9 cellular contexts compared by ENCODE assay signal in genomic region chr7:39567294-39567693, GRCh38. TPM values are rescaled to one million over a fixed set of nuclear protein-coding genes. Genes with fewer than 3 reads are reported as not detected.
DNase-seq lines count a peak whose midpoint lies in the region; ATAC-seq and TF ChIP-seq lines count a peak whose summit lies in the region.
"Had no signal": no experiment of that assay in that cellular context is flagged by ENCODE, and none has a peak within 500 bp of the region (broad histone marks: within the 10 kb centered on the region; RNA-seq: fewer than 3 reads in every experiment).

No MANE protein-coding gene starts in this region.

- ATAC-seq in activated CD8-positive, alpha-beta memory T cell treated with anti-CD3 and anti-CD28 coated beads, Interleukin-2, amount 10 ng/mL, durations not matched to agents 7 days and 5 days, result no peak
- ATAC-seq in activated CD8-positive, alpha-beta T cell treated with anti-CD3 and anti-CD28 coated beads for 36 hours, result no peak
- ATAC-seq in HG03139 (IDR thresholded peaks at IDR 0.05; ENCODE audit: unreplicated experiment), result no peak

- H3K27me3 ChIP-seq in suprapubic skin, result no peaks in the 10 kb centered on the region

- CTCF ChIA-PET in activated CD8-positive, alpha-beta memory T cell treated with anti-CD3 and anti-CD28 coated beads, Interleukin-2, amount 10 ng/mL, durations not matched to agents 7 days and 5 days (lab: Charles Lee), result interaction anchor here (0.7 to 1.6 kb wide), 4 partner anchors 12 to 180 kb away, joined by 3 to 18 read pairs (median 4); no protein-coding TSS in a partner anchor
- CTCF ChIA-PET in activated CD8-positive, alpha-beta T cell treated with anti-CD3 and anti-CD28 coated beads for 36 hours (lab: Charles Lee), result interaction anchor here (0.8 to 1.8 kb wide), 4 partner anchors 12 to 258 kb away, joined by 3 to 15 read pairs (median 3); no protein-coding TSS in a partner anchor

- TF ChIP-seq CTCF in activated CD8-positive, alpha-beta T cell treated with anti-CD3 and anti-CD28 coated beads for 36 hours (IDR thresholded peaks at IDR 0.05), result no peak
- no peak for TF ChIP-seq CTCF in suprapubic skin (IDR thresholded peaks at IDR 0.05)

- TF ChIP-seq POLR2A in suprapubic skin (IDR thresholded peaks at IDR 0.05), result no peak

- H3K36me3 Mint-ChIP-seq in activated CD8-positive, alpha-beta memory T cell treated with anti-CD3 and anti-CD28 coated beads, Interleukin-2, amount 10 ng/mL, durations not matched to agents 7 days and 5 days, result peaks cover 12% of the 10 kb centered on the region
- peaks cover 5% of the 10 kb centered on the region for H3K36me3 Mint-ChIP-seq in activated CD8-positive, alpha-beta T cell treated with anti-CD3 and anti-CD28 coated beads for 36 hours (ENCODE audit: low read depth)

- 46% methylated on average over 2 of the region's 2 CpGs for WGBS in suprapubic skin

- no peaks in the 10 kb centered on the region for H3K27me3 Mint-ChIP-seq in activated CD8-positive, alpha-beta memory T cell treated with anti-CD3 and anti-CD28 coated beads, Interleukin-2, amount 10 ng/mL, durations not matched to agents 7 days and 5 days
- H3K27me3 Mint-ChIP-seq in activated CD8-positive, alpha-beta T cell treated with anti-CD3 and anti-CD28 coated beads for 36 hours, result no peaks in the 10 kb centered on the region

- TF ChIP-seq EP300 in suprapubic skin (IDR thresholded peaks at IDR 0.05), result no peak

- H3K27ac ChIP-seq in suprapubic skin, result no peak overlapping the region

- no peaks in the 10 kb centered on the region for H3K9me3 Mint-ChIP-seq in activated CD8-positive, alpha-beta memory T cell treated with anti-CD3 and anti-CD28 coated beads, Interleukin-2, amount 10 ng/mL, durations not matched to agents 7 days and 5 days (ENCODE audit: low read depth)
- H3K9me3 Mint-ChIP-seq in activated CD8-positive, alpha-beta T cell treated with anti-CD3 and anti-CD28 coated beads for 36 hours, result no peaks in the 10 kb centered on the region

- H3K9me3 ChIP-seq in iPS-18c (ENCODE audit: control insufficient read depth, insufficient read depth, low read length) (no peaks in the 10 kb centered on the region), suprapubic skin (no peaks in the 10 kb centered on the region)

- POLR2A ChIA-PET in activated CD8-positive, alpha-beta T cell treated with anti-CD3 and anti-CD28 coated beads for 36 hours (lab: Charles Lee), result interaction anchor here (0.7 to 1.2 kb wide), 7 partner anchors 13 to 379 kb away, joined by 3 to 6 read pairs (median 3); no protein-coding TSS in a partner anchor

- intact Hi-C loops in activated CD8-positive, alpha-beta T cell treated with anti-CD3 and anti-CD28 coated beads for 36 hours (cut with micrococcal nuclease), result no loop called here

- H3K4me3 ChIP-seq in iPS-18c (ENCODE audit: insufficient read depth, low read depth, low read length) (peak overlapping the region; percentile 94), suprapubic skin (peak overlapping the region; percentile 63)

- DNase-seq in activated CD8-positive, alpha-beta memory T cell treated with anti-CD3 and anti-CD28 coated beads, Interleukin-2, amount 10 ng/mL, durations not matched to agents 7 days and 5 days, result no peak
- DNase-seq in activated CD8-positive, alpha-beta memory T cell treated with anti-CD3 and anti-CD28 coated beads, Interleukin-2, amount 50 U/mL, for 4 hours, result no peak
- no peak for DNase-seq in activated CD8-positive, alpha-beta T cell treated with anti-CD3 and anti-CD28 coated beads for 36 hours
- DNase-seq in suprapubic skin (ENCODE audit: low spot score in 2 of 2), result no peak
- DNase-seq in AML-193 (lab: John Stamatoyannopoulos, UW), result no peak
- DNase-seq in Ammon's horn (ENCODE audit: low spot score), result no peak
- DNase-seq: DMS53 had no signal

- H3K4me1 ChIP-seq in suprapubic skin, result peaks cover 20% of the 10 kb centered on the region

- H3K4me3 Mint-ChIP-seq in activated CD8-positive, alpha-beta memory T cell treated with anti-CD3 and anti-CD28 coated beads, Interleukin-2, amount 10 ng/mL, durations not matched to agents 7 days and 5 days, result peak overlapping the region; percentile 95
- H3K4me3 Mint-ChIP-seq in activated CD8-positive, alpha-beta T cell treated with anti-CD3 and anti-CD28 coated beads for 36 hours, result peak overlapping the region; percentile 95

- peaks cover 23% of the 10 kb centered on the region for H3K36me3 ChIP-seq in suprapubic skin

- peaks cover 21% of the 10 kb centered on the region for H3K4me1 Mint-ChIP-seq in activated CD8-positive, alpha-beta memory T cell treated with anti-CD3 and anti-CD28 coated beads, Interleukin-2, amount 10 ng/mL, durations not matched to agents 7 days and 5 days
- H3K4me1 Mint-ChIP-seq in activated CD8-positive, alpha-beta T cell treated with anti-CD3 and anti-CD28 coated beads for 36 hours (ENCODE audit: low read depth), result peaks cover 27% of the 10 kb centered on the region

- no peak overlapping the region for H3K27ac Mint-ChIP-seq in activated CD8-positive, alpha-beta memory T cell treated with anti-CD3 and anti-CD28 coated beads, Interleukin-2, amount 10 ng/mL, durations not matched to agents 7 days and 5 days
- H3K27ac Mint-ChIP-seq in activated CD8-positive, alpha-beta T cell treated with anti-CD3 and anti-CD28 coated beads for 36 hours, result peak overlapping the region; percentile 96

RNA-seq across cellular contexts. Expression of gene YAE1, which starts 1.1 kb away (rescaled TPM):
- 10 to 100 TPM in 1 of 2 experiments, 1 to 10 TPM in 1; 10.0 to 10.5 TPM for total RNA-seq in activated CD8-positive, alpha-beta memory T cell treated with anti-CD3 and anti-CD28 coated beads, Interleukin-2, amount 10 ng/mL, durations not matched to agents 7 days and 5 days
- total RNA-seq in activated CD8-positive, alpha-beta T cell treated with anti-CD3 and anti-CD28 coated beads for 36 hours, result 10 to 100 TPM in 1 of 2 experiments, 1 to 10 TPM in 1; 9.6 to 10.9 TPM
- 10 to 100 TPM; 13.3 to 15.9 (median 14.3) TPM for total RNA-seq in suprapubic skin

RNA-seq across cellular contexts. Expression of gene RALA, which starts 56.1 kb away (rescaled TPM):
- total RNA-seq in activated CD8-positive, alpha-beta memory T cell treated with anti-CD3 and anti-CD28 coated beads, Interleukin-2, amount 10 ng/mL, durations not matched to agents 7 days and 5 days, result 10 to 100 TPM; 22.3 to 32.9 TPM
- total RNA-seq in activated CD8-positive, alpha-beta T cell treated with anti-CD3 and anti-CD28 coated beads for 36 hours, result 10 to 100 TPM; 32.5 to 32.8 TPM
- total RNA-seq in suprapubic skin, result 10 to 100 TPM; 15.5 to 24.1 (median 15.9) TPM
